1 cellular context compared by ENCODE assay signal in genomic region chr7:141737118-141737835, GRCh38.
TF ChIP-seq lines count a peak whose summit lies in the region.

No MANE protein-coding gene starts in this region.

TF ChIP-seq in HepG2, 621 proteins besides CTCF, POLR2A, EP300 and RAD21 (continued from another document):
- TF ChIP-seq, protein P1, sequence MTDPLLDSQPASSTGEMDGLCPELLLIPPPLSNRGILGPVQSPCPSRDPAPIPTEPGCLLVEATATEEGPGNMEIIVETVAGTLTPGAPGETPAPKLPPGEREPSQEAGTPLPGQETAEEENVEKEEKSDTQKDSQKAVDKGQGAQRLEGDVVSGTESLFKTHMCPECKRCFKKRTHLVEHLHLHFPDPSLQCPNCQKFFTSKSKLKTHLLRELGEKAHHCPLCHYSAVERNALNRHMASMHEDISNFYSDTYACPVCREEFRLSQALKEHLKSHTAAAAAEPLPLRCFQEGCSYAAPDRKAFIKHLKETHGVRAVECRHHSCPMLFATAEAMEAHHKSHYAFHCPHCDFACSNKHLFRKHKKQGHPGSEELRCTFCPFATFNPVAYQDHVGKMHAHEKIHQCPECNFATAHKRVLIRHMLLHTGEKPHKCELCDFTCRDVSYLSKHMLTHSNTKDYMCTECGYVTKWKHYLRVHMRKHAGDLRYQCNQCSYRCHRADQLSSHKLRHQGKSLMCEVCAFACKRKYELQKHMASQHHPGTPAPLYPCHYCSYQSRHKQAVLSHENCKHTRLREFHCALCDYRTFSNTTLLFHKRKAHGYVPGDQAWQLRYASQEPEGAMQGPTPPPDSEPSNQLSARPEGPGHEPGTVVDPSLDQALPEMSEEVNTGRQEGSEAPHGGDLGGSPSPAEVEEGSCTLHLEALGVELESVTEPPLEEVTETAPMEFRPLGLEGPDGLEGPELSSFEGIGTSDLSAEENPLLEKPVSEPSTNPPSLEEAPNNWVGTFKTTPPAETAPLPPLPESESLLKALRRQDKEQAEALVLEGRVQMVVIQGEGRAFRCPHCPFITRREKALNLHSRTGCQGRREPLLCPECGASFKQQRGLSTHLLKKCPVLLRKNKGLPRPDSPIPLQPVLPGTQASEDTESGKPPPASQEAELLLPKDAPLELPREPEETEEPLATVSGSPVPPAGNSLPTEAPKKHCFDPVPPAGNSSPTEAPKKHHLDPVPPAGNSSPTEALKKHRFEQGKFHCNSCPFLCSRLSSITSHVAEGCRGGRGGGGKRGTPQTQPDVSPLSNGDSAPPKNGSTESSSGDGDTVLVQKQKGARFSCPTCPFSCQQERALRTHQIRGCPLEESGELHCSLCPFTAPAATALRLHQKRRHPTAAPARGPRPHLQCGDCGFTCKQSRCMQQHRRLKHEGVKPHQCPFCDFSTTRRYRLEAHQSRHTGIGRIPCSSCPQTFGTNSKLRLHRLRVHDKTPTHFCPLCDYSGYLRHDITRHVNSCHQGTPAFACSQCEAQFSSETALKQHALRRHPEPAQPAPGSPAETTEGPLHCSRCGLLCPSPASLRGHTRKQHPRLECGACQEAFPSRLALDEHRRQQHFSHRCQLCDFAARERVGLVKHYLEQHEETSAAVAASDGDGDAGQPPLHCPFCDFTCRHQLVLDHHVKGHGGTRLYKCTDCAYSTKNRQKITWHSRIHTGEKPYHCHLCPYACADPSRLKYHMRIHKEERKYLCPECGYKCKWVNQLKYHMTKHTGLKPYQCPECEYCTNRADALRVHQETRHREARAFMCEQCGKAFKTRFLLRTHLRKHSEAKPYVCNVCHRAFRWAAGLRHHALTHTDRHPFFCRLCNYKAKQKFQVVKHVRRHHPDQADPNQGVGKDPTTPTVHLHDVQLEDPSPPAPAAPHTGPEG (CRISPR knock-in tag; IDR thresholded peaks at IDR 0.05), result no peak
- TF ChIP-seq ZNF790 (CRISPR knock-in tag; IDR thresholded peaks at IDR 0.05; ENCODE audit: borderline replicate concordance), result no peak
- TF ChIP-seq NR2F2 (IDR thresholded peaks at IDR 0.05; ENCODE audit: borderline replicate concordance, low read depth), result no peak
- TF ChIP-seq, protein P2, sequence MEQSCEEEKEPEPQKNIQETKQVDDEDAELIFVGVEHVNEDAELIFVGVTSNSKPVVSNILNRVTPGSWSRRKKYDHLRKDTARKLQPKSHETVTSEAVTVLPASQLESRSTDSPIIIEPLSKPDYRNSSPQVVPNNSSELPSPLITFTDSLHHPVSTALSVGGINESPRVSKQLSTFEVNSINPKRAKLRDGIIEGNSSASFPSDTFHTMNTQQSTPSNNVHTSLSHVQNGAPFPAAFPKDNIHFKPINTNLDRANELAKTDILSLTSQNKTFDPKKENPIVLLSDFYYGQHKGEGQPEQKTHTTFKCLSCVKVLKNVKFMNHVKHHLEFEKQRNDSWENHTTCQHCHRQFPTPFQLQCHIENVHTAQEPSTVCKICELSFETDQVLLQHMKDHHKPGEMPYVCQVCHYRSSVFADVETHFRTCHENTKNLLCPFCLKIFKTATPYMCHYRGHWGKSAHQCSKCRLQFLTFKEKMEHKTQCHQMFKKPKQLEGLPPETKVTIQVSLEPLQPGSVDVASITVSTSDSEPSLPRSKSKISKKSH (CRISPR knock-in tag; IDR thresholded peaks at IDR 0.05; ENCODE audit: borderline replicate concordance), result no peak
- no peak for TF ChIP-seq TBX3 (IDR thresholded peaks at IDR 0.05; ENCODE audit: borderline replicate concordance)
- no peak for TF ChIP-seq PBX2 (CRISPR knock-in tag; IDR thresholded peaks at IDR 0.05)
- no peak for TF ChIP-seq ZNF589 (CRISPR knock-in tag; conservative IDR thresholded peaks at IDR 0.05)
- TF ChIP-seq, protein P3, sequence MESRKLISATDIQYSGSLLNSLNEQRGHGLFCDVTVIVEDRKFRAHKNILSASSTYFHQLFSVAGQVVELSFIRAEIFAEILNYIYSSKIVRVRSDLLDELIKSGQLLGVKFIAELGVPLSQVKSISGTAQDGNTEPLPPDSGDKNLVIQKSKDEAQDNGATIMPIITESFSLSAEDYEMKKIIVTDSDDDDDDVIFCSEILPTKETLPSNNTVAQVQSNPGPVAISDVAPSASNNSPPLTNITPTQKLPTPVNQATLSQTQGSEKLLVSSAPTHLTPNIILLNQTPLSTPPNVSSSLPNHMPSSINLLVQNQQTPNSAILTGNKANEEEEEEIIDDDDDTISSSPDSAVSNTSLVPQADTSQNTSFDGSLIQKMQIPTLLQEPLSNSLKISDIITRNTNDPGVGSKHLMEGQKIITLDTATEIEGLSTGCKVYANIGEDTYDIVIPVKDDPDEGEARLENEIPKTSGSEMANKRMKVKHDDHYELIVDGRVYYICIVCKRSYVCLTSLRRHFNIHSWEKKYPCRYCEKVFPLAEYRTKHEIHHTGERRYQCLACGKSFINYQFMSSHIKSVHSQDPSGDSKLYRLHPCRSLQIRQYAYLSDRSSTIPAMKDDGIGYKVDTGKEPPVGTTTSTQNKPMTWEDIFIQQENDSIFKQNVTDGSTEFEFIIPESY (CRISPR knock-in tag; IDR thresholded peaks at IDR 0.05), result peak; percentile 15; the same call in 1 of the 2 replicates
- TF ChIP-seq, protein P4, sequence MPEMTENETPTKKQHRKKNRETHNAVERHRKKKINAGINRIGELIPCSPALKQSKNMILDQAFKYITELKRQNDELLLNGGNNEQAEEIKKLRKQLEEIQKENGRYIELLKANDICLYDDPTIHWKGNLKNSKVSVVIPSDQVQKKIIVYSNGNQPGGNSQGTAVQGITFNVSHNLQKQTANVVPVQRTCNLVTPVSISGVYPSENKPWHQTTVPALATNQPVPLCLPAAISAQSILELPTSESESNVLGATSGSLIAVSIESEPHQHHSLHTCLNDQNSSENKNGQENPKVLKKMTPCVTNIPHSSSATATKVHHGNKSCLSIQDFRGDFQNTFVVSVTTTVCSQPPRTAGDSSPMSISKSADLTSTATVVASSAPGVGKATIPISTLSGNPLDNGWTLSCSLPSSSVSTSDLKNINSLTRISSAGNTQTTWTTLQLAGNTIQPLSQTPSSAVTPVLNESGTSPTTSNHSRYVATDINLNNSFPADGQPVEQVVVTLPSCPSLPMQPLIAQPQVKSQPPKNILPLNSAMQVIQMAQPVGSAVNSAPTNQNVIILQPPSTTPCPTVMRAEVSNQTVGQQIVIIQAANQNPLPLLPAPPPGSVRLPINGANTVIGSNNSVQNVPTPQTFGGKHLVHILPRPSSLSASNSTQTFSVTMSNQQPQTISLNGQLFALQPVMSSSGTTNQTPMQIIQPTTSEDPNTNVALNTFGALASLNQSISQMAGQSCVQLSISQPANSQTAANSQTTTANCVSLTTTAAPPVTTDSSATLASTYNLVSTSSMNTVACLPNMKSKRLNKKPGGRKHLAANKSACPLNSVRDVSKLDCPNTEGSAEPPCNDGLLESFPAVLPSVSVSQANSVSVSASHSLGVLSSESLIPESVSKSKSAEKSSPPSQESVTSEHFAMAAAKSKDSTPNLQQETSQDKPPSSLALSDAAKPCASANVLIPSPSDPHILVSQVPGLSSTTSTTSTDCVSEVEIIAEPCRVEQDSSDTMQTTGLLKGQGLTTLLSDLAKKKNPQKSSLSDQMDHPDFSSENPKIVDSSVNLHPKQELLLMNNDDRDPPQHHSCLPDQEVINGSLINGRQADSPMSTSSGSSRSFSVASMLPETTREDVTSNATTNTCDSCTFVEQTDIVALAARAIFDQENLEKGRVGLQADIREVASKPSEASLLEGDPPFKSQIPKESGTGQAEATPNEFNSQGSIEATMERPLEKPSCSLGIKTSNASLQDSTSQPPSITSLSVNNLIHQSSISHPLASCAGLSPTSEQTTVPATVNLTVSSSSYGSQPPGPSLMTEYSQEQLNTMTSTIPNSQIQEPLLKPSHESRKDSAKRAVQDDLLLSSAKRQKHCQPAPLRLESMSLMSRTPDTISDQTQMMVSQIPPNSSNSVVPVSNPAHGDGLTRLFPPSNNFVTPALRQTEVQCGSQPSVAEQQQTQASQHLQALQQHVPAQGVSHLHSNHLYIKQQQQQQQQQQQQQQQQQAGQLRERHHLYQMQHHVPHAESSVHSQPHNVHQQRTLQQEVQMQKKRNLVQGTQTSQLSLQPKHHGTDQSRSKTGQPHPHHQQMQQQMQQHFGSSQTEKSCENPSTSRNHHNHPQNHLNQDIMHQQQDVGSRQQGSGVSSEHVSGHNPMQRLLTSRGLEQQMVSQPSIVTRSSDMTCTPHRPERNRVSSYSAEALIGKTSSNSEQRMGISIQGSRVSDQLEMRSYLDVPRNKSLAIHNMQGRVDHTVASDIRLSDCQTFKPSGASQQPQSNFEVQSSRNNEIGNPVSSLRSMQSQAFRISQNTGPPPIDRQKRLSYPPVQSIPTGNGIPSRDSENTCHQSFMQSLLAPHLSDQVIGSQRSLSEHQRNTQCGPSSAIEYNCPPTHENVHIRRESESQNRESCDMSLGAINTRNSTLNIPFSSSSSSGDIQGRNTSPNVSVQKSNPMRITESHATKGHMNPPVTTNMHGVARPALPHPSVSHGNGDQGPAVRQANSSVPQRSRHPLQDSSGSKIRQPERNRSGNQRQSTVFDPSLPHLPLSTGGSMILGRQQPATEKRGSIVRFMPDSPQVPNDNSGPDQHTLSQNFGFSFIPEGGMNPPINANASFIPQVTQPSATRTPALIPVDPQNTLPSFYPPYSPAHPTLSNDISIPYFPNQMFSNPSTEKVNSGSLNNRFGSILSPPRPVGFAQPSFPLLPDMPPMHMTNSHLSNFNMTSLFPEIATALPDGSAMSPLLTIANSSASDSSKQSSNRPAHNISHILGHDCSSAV (CRISPR knock-in tag; IDR thresholded peaks at IDR 0.05; ENCODE audit: borderline replicate concordance), result no peak
- TF ChIP-seq STAT5B (CRISPR knock-in tag; IDR thresholded peaks at IDR 0.05), result no peak
- no peak for TF ChIP-seq FOXK2 (IDR thresholded peaks at IDR 0.05)
- TF ChIP-seq ZNF501 (CRISPR knock-in tag; IDR thresholded peaks at IDR 0.05), result no peak
- TF ChIP-seq POLR2AphosphoS5 (IDR thresholded peaks at IDR 0.05; ENCODE audit: low read depth, low read length), result no peak
- TF ChIP-seq ATF4 (CRISPR knock-in tag; IDR thresholded peaks at IDR 0.05), result peak in 1 of 2 experiments; percentile 60; a peak in 1 of 4 replicates
- TF ChIP-seq, protein P5, sequence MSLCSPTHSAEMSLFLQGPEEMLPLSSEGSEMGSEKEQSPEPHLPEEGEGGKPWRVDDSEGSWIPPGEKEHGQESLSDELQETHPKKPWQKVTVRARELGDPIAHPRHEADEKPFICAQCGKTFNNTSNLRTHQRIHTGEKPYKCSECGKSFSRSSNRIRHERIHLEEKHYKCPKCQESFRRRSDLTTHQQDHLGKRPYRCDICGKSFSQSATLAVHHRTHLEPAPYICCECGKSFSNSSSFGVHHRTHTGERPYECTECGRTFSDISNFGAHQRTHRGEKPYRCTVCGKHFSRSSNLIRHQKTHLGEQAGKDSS (CRISPR knock-in tag; IDR thresholded peaks at IDR 0.05; ENCODE audit: borderline replicate concordance, low read depth), result no peak
- no peak for TF ChIP-seq HOXA9 (CRISPR knock-in tag; IDR thresholded peaks at IDR 0.05; ENCODE audit: borderline replicate concordance)
- TF ChIP-seq ELF3 (CRISPR knock-in tag; IDR thresholded peaks at IDR 0.05), result 0 out of 2 replicates have a peak, but pooled peaks have one; percentile 9
- TF ChIP-seq CBX5 (CRISPR knock-in tag; IDR thresholded peaks at IDR 0.05; ENCODE audit: borderline replicate concordance), result 0 out of 2 replicates have a peak, but pooled peaks have one; percentile 29
